8 cellular contexts compared by ENCODE assay signal in the genomic region with DNA sequence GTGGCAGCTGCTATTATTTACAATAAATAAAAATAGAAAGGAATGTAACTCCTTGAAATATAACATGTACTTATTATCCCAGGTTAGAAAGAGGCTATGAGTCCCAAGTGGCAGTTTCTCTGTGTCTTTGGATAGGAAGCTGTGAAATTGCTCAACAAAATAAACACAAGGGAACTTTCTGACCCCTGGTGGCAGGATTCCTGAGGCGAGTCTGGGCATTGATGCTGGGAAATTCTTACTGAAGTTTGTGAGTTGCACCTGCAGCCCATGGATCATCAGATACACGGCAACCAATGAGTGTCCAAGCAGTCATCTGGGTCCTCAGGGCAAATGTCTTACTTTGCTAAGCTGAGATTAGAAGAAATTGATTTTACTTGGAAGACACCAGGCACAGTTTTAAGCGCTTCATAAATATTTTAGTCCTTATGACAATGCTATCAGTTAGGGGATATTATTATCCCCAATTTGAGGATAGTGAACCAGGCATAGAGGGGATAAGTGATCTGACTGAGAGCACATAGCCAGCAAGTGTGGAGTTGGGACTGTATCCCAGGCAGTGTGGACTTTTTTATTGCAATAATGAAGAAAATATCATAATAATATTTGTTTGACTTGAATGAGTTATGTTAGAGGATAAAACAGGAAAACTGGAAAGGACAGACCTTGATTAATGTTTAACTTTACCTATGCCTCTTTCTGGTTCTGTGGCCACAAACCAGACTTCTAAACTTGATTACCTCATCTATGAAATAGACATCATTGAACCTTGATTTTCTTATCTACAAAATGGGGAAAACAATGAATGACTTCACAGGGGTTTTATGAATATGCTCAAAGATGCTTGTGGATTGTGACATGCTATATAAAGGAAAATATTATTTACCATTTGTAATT.
DNase-seq lines count a peak whose midpoint lies in the region; ATAC-seq and TF ChIP-seq lines count a peak whose summit lies in the region.

No MANE protein-coding gene starts in this region.

- in situ Hi-C loops in brain microvascular endothelial cell (cut with HindIII; ENCODE audit: low pct_ligation_motif_present, low sequenced_read_pairs), result no loop called here

- H3K27me3 ChIP-seq in brain microvascular endothelial cell (replicated peaks) (no peaks in the 10 kb centered on the region), left lung (no peaks in the 10 kb centered on the region)

- DNase-seq in DMS53 treated with DMSO at 0.1 percent for 48 hours (lab: John Stamatoyannopoulos, UW; ENCODE audit: unreplicated experiment) (peak; percentile 55), LoVo (ENCODE audit: low spot score) (peak; percentile 20), brain microvascular endothelial cell (peak; percentile 46), left lung (peak in 1 of 2 donors; percentile 32), NCI-H187 (lab: John Stamatoyannopoulos, UW) (no peak), GM19238 (ENCODE audit: insufficient read length, low spot score) (no peak)

- H3K27ac ChIP-seq in brain microvascular endothelial cell (no peak overlapping the region), left lung (no peak overlapping the region)

- peak; percentile 77 for TF ChIP-seq CTCF in brain microvascular endothelial cell (IDR thresholded peaks at IDR 0.05; ENCODE audit: low read depth, low read length, missing control alignments)
- TF ChIP-seq CTCF in left lung (IDR thresholded peaks at IDR 0.05), result peak; percentile 33 to 36

- intact Hi-C loops in left lung (cut with DNase I), result no loop called here

- H3K9me3 ChIP-seq in left lung, result no peaks in the 10 kb centered on the region

- H3K4me3 ChIP-seq in brain microvascular endothelial cell (ENCODE audit: low read depth, low read length) (no peak overlapping the region), left lung (no peak overlapping the region)

- H3K36me3 ChIP-seq in brain microvascular endothelial cell (replicated peaks) (no peaks in the 10 kb centered on the region), left lung (no peaks in the 10 kb centered on the region)

- ATAC-seq in left lung (peak; percentile 93), HG03457 (IDR thresholded peaks at IDR 0.05; ENCODE audit: unreplicated experiment) (no peak), esophagus mucosa (no peak)

- no peaks in the 10 kb centered on the region for H3K4me1 ChIP-seq in left lung

Comparison
In these comparisons a context has a peak if more than half of its experiments do, and no peak if none do; other contexts are left out.
1. DNase-seq: peak in DMS53 treated with DMSO at 0.1 percent for 48 hours (single experiment), LoVo (single experiment) and brain microvascular endothelial cell (single experiment); none in NCI-H187 (0 of 2) and GM19238 (single experiment).